ENCODE assay signal across 30 cellular contexts in the genomic region with DNA sequence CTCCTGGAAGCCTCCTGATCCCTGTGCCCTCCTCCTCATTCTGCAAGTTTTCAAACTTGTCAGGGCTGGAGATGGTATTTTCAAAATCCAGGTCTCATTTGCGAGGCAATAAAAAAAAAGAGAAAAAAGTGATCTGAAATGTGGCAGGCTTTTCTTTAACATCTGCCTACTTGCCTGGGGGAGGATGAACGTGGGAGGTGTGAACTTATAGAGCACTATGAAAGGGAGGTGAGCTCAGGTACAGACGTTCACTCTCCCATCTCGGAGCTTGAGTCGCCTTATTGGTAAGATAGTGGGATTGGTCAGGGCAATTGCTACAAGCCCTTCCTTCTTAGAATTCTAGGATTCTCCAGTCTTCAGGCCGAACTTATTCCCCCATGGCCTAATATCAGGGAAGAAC.
"Had no signal": no experiment of that assay in that cellular context is flagged by ENCODE, and none has a peak within 500 bp of the region (broad histone marks: within the 10 kb centered on the region; RNA-seq: fewer than 3 reads in every experiment).

No MANE protein-coding gene starts in this region.

- H3K27ac ChIP-seq: adrenal gland, ascending aorta, body of pancreas, brain microvascular endothelial cell had no signal

- DNase-seq: activated effector memory CD4-positive, alpha-beta T cell treated with anti-CD3 and anti-CD28 coated beads, Interleukin-2, amount 50 U/mL, for 16 hours; activated effector memory CD4-positive, alpha-beta T cell treated with Interleukin-2 at 50 U/mL for 16 hours; activated gamma-delta T cell; activated gamma-delta T cell treated with Interleukin-2 at 50 U/mL for 16 hours; activated naive CD4-positive, alpha-beta T cell; activated naive CD4-positive, alpha-beta T cell treated with anti-CD3 and anti-CD28 coated beads for 36 hours; activated naive CD4-positive, alpha-beta T cell treated with anti-CD3 and anti-CD28 coated beads, Interleukin-2, amount 10 ng/mL, durations not matched to agents 7 days and 5 days; activated naive CD4-positive, alpha-beta T cell treated with anti-CD3 and anti-CD28 coated beads, Interleukin-2, amount 50 U/mL, for 16 hours; activated naive CD4-positive, alpha-beta T cell treated with Interleukin-2 at 50 U/mL for 16 hours; activated naive CD8-positive, alpha-beta T cell treated with anti-CD3 and anti-CD28 coated beads for 36 hours; activated naive CD8-positive, alpha-beta T cell treated with anti-CD3 and anti-CD28 coated beads, Interleukin-2, amount 10 ng/mL, durations not matched to agents 7 days and 5 days; activated naive CD8-positive, alpha-beta T cell treated with anti-CD3 and anti-CD28 coated beads, Interleukin-2, amount 50 U/mL, for 24 hours; activated T-cell treated with anti-CD3 and anti-CD28 coated beads, Interleukin-2, amount 50 U/mL, for 1 hour; activated T-cell treated with anti-CD3 and anti-CD28 coated beads, Interleukin-2, amount 50 U/mL, for 24 hours; activated T-cell treated with anti-CD3 and anti-CD28 coated beads, Interleukin-2, amount 50 U/mL, for 4 hours; activated T-cell treated with anti-CD3 and anti-CD28 coated beads, Interleukin-2, amount 50 U/mL, for 48 hours; activated T-cell treated with anti-CD3 and anti-CD28 coated beads, Interleukin-2, amount 50 U/mL, for 72 hours; adrenal gland; amniotic stem cell; amygdala; anterior cingulate cortex; aorta; body of pancreas; brain microvascular endothelial cell; central memory CD4-positive, alpha-beta T cell; cerebellar nuclear complex had no signal

- H3K4me3 ChIP-seq: adrenal gland, ascending aorta, body of pancreas, cardiac muscle cell had no signal

- ATAC-seq: activated naive CD4-positive, alpha-beta T cell treated with anti-CD3 and anti-CD28 coated beads, Interleukin-2, amount 50 U/mL, for 72 hours; activated naive CD8-positive, alpha-beta T cell treated with anti-CD3 and anti-CD28 coated beads, Interleukin-2, amount 50 U/mL, for 24 hours; activated T-cell treated with anti-CD3 and anti-CD28 coated beads, Interleukin-2, amount 50 U/mL, for 4 hours; activated T-cell treated with anti-CD3 and anti-CD28 coated beads, Interleukin-2, amount 50 U/mL, for 72 hours; activated T-helper 17 cell treated with anti-CD3 and anti-CD28 coated beads, Interleukin-2, amount 50 U/mL, for 72 hours; body of pancreas had no signal

- H3K36me3 ChIP-seq: adrenal gland, ascending aorta, brain microvascular endothelial cell, cardiac muscle cell had no signal

- H3K9me3 ChIP-seq: adrenal gland, ascending aorta, body of pancreas had no signal

- H3K27me3 ChIP-seq: ascending aorta, body of pancreas, brain microvascular endothelial cell, cardiac muscle cell had no signal
